Comparison of ENCODE assay signal across 16 cellular contexts in genomic region chr16:80670170-80670865, GRCh38.
DNase-seq lines count a peak whose midpoint lies in the region; ATAC-seq and TF ChIP-seq lines count a peak whose summit lies in the region.
"Had no signal": no experiment of that assay in that cellular context is flagged by ENCODE, and none has a peak within 500 bp of the region (broad histone marks: within the 10 kb centered on the region; RNA-seq: fewer than 3 reads in every experiment).

No MANE protein-coding gene starts in this region.

- no peak for ATAC-seq in HG02885 (IDR thresholded peaks at IDR 0.05; ENCODE audit: poor library complexity, unreplicated experiment)
- ATAC-seq: HepG2 had no signal

- H3K9me2 ChIP-seq in OCI-LY7 (ENCODE audit: insufficient read depth, low read length) = no peaks in the 10 kb centered on the region

- no peaks in the 10 kb centered on the region for H3K9me3 ChIP-seq in OCI-LY7 (ENCODE audit: low read length)
- H3K9me3 ChIP-seq: upper lobe of left lung had no signal

- H3K9me3 Mint-ChIP-seq in activated CD4-positive, alpha-beta T cell treated with anti-CD3 and anti-CD28 coated beads, Interleukin-2, amount 10 ng/mL, durations not matched to agents 24 days and 14 days = peaks cover 5% of the 10 kb centered on the region
- H3K9me3 Mint-ChIP-seq: neural crest cell had no signal

- H3K4me1 Mint-ChIP-seq in activated CD4-positive, alpha-beta T cell treated with anti-CD3 and anti-CD28 coated beads, Interleukin-2, amount 10 ng/mL, durations not matched to agents 24 days and 14 days = peaks cover 23% of the 10 kb centered on the region

- POLR2A ChIA-PET in OCI-LY7 (lab: Charles Lee) = interaction anchor here (1.0 to 1.6 kb wide), 2 partner anchors 10 to 13 kb away, joined by 3 to 4 read pairs; no protein-coding TSS in a partner anchor

- no peaks in the 10 kb centered on the region for H3K27me3 Mint-ChIP-seq in activated CD4-positive, alpha-beta T cell treated with anti-CD3 and anti-CD28 coated beads, Interleukin-2, amount 10 ng/mL, durations not matched to agents 24 days and 14 days

- H3K36me3 ChIP-seq in OCI-LY7 (ENCODE audit: insufficient read depth, low read length) = no peaks in the 10 kb centered on the region
- H3K36me3 ChIP-seq: upper lobe of left lung had no signal

- no peak overlapping the region for H2AFZ ChIP-seq in OCI-LY7 (ENCODE audit: low read length)
- H2AFZ ChIP-seq: PC-9 had no signal

- peak overlapping the region; percentile 26 for H3K27ac Mint-ChIP-seq in activated CD4-positive, alpha-beta T cell treated with anti-CD3 and anti-CD28 coated beads, Interleukin-2, amount 10 ng/mL, durations not matched to agents 24 days and 14 days

- intact Hi-C loops in activated CD4-positive, alpha-beta T cell treated with anti-CD3 and anti-CD28 coated beads, Interleukin-2, amount 10 ng/mL, durations not matched to agents 24 days and 14 days (cut with micrococcal nuclease) = loop anchor here (5.0 kb wide), 1 partner anchor 88 kb away; no protein-coding TSS in a partner anchor
- intact Hi-C loops in OCI-LY7 (cut with micrococcal nuclease; ENCODE audit: unreplicated experiment) = no loop called here

- peaks cover 38% of the 10 kb centered on the region for H3K4me1 ChIP-seq in OCI-LY7 (ENCODE audit: insufficient read depth, low read length, poor library complexity, severe bottlenecking)
- H3K4me1 ChIP-seq: upper lobe of left lung had no signal

- peak; percentile 64 for DNase-seq in activated CD4-positive, alpha-beta T cell treated with anti-CD3 and anti-CD28 coated beads, Interleukin-2, amount 10 ng/mL, durations not matched to agents 24 days and 14 days
- no peak for DNase-seq in activated CD4-positive, alpha-beta T cell treated with anti-CD3 and anti-CD28 coated beads for 1 hour
- DNase-seq in OCI-LY7 (ENCODE audit: low spot score) = peak; percentile 36
- peak; percentile 3 for DNase-seq in central memory CD4-positive, alpha-beta T cell
- DNase-seq in stimulated activated CD8-positive, alpha-beta memory T cell treated with anti-CD3 and anti-CD28 coated beads, Interleukin-7, amount 100 ng/mL, for 24 hours (ENCODE audit: low read depth) = peak; percentile 15
- DNase-seq in NOMO-1 treated with DMSO at 0.1 percent for 48 hours (lab: John Stamatoyannopoulos, UW; ENCODE audit: unreplicated experiment) = no peak
- DNase-seq in DMS53 treated with DMSO at 0.1 percent for 48 hours (lab: John Stamatoyannopoulos, UW; ENCODE audit: unreplicated experiment) = no peak
- DNase-seq: MV-4-11, NCI-H2081, NCI-H526, PC-9, T1000 had no signal

- TF ChIP-seq CTCF in OCI-LY7 (conservative IDR thresholded peaks at IDR 0.05; ENCODE audit: low read length) = no peak

- no peak overlapping the region for H3K27ac ChIP-seq in OCI-LY7 (ENCODE audit: low read depth, low read length, poor library complexity, severe bottlenecking)
- H3K27ac ChIP-seq: PC-9, upper lobe of left lung had no signal

- H3K4me3 Mint-ChIP-seq in activated CD4-positive, alpha-beta T cell treated with anti-CD3 and anti-CD28 coated beads, Interleukin-2, amount 10 ng/mL, durations not matched to agents 24 days and 14 days = no peak overlapping the region
- H3K4me3 Mint-ChIP-seq: neural crest cell had no signal

- CTCF ChIA-PET in OCI-LY7 (lab: Charles Lee; ENCODE audit: unreplicated experiment) = no interaction called here

- peaks cover 45% of the 10 kb centered on the region for H3K36me3 Mint-ChIP-seq in activated CD4-positive, alpha-beta T cell treated with anti-CD3 and anti-CD28 coated beads, Interleukin-2, amount 10 ng/mL, durations not matched to agents 24 days and 14 days (ENCODE audit: low read depth)

- no peaks in the 10 kb centered on the region for H3K79me2 ChIP-seq in OCI-LY7 (ENCODE audit: insufficient read depth, low read depth, low read length)

- peak overlapping the region; percentile 63 for H3K4me2 ChIP-seq in OCI-LY7 (ENCODE audit: low read length)
- H3K4me2 ChIP-seq: PC-9 had no signal

- H3K4me3 ChIP-seq in OCI-LY7 (ENCODE audit: low read depth, low read length, poor library complexity, severe bottlenecking) = no peak overlapping the region
- H3K4me3 ChIP-seq: PC-9, upper lobe of left lung had no signal

- no peaks in the 10 kb centered on the region for H4K20me1 ChIP-seq in OCI-LY7 (ENCODE audit: insufficient read depth, low read length)

- no TSS peak for BruUV-seq in OCI-LY7 (replicated peaks; lab: Mats Ljungman, UMichigan)

Comparison
In these comparisons a context has a peak if more than half of its experiments do, and no peak if none do; other contexts are left out.
1. DNase-seq: peak in activated CD4-positive, alpha-beta T cell treated with anti-CD3 and anti-CD28 coated beads, Interleukin-2, amount 10 ng/mL, durations not matched to agents 24 days and 14 days (single experiment), OCI-LY7 (single experiment), central memory CD4-positive, alpha-beta T cell (single experiment) and stimulated activated CD8-positive, alpha-beta memory T cell treated with anti-CD3 and anti-CD28 coated beads, Interleukin-7, amount 100 ng/mL, for 24 hours (single experiment); none in activated CD4-positive, alpha-beta T cell treated with anti-CD3 and anti-CD28 coated beads for 1 hour (single experiment), NOMO-1 treated with DMSO at 0.1 percent for 48 hours (single experiment) and DMS53 treated with DMSO at 0.1 percent for 48 hours (single experiment).